In genomic region chr7:36871355-36871738, GRCh38 we compare ENCODE assay signal across 18 cellular contexts.
DNase-seq lines count a peak whose midpoint lies in the region; ATAC-seq and TF ChIP-seq lines count a peak whose summit lies in the region.
"Had no signal": no experiment of that assay in that cellular context is flagged by ENCODE, and none has a peak within 500 bp of the region (broad histone marks: within the 10 kb centered on the region; RNA-seq: fewer than 3 reads in every experiment).

No MANE protein-coding gene starts in this region.

- peaks cover 22% of the 10 kb centered on the region for H3K4me1 Mint-ChIP-seq in activated CD8-positive, alpha-beta T cell treated with anti-CD3 and anti-CD28 coated beads for 36 hours (ENCODE audit: low read depth)
- peaks cover 9% of the 10 kb centered on the region for H3K4me1 Mint-ChIP-seq in activated CD8-positive, alpha-beta T cell treated with anti-CD3 and anti-CD28 coated beads, Interleukin-2, amount 10 ng/mL, durations not matched to agents 7 days and 5 days (ENCODE audit: low read depth)
- peaks cover 14% of the 10 kb centered on the region for H3K4me1 Mint-ChIP-seq in stimulated activated naive CD8-positive, alpha-beta T cell treated with anti-CD3 and anti-CD28 coated beads, Interleukin-15, Interleukin-2, amounts not matched to agents 100 ng/mL and 50 ng/mL, for 24 hours (ENCODE audit: low read depth)
- H3K4me1 Mint-ChIP-seq in mesothelial cell of epicardium (peaks cover 18% of the 10 kb centered on the region), endothelial cell (ENCODE audit: unreplicated experiment) (peaks cover 35% of the 10 kb centered on the region)

- H3K9me3 Mint-ChIP-seq in activated CD8-positive, alpha-beta T cell treated with anti-CD3 and anti-CD28 coated beads for 36 hours = no peaks in the 10 kb centered on the region
- H3K9me3 Mint-ChIP-seq in activated CD8-positive, alpha-beta T cell treated with anti-CD3 and anti-CD28 coated beads, Interleukin-2, amount 10 ng/mL, durations not matched to agents 7 days and 5 days (ENCODE audit: insufficient read depth) = no peaks in the 10 kb centered on the region
- no peaks in the 10 kb centered on the region for H3K9me3 Mint-ChIP-seq in stimulated activated naive CD8-positive, alpha-beta T cell treated with anti-CD3 and anti-CD28 coated beads, Interleukin-15, Interleukin-2, amounts not matched to agents 100 ng/mL and 50 ng/mL, for 24 hours
- H3K9me3 Mint-ChIP-seq in mesothelial cell of epicardium (no peaks in the 10 kb centered on the region), endothelial cell (ENCODE audit: unreplicated experiment) (no peaks in the 10 kb centered on the region)

- no peak for DNase-seq in activated CD8-positive, alpha-beta T cell treated with anti-CD3 and anti-CD28 coated beads for 36 hours
- DNase-seq in activated CD8-positive, alpha-beta T cell treated with anti-CD3 and anti-CD28 coated beads, Interleukin-2, amount 10 ng/mL, durations not matched to agents 7 days and 5 days = no peak
- DNase-seq in stimulated activated naive CD8-positive, alpha-beta T cell treated with anti-CD3 and anti-CD28 coated beads, Interleukin-15, Interleukin-2, amounts not matched to agents 100 U/mL and 50 U/mL, for 24 hours = no peak
- DNase-seq in mesothelial cell of epicardium (ENCODE audit: low spot score in 2 of 2, unreplicated experiment in 2 of 2) = no peak
- no peak for DNase-seq in breast epithelium (ENCODE audit: low spot score in 2 of 2)
- no peak for DNase-seq in endothelial cell (ENCODE audit: low spot score)
- DNase-seq: DMS79, GOT3, MG63, NCI-H1048, NCI-H1436, NCI-H345, NCI-H524 treated with DMSO at 0.1 percent for 48 hours, RPMI8226 had no signal

- intact Hi-C loops in activated CD8-positive, alpha-beta T cell treated with anti-CD3 and anti-CD28 coated beads for 36 hours (cut with micrococcal nuclease) = no loop called here
- intact Hi-C loops in breast epithelium (cut with DNase I; ENCODE audit: low total_unique reads) = no loop called here

- H3K36me3 ChIP-seq in breast epithelium = no peaks in the 10 kb centered on the region
- H3K36me3 ChIP-seq: MG63 had no signal

- no peak overlapping the region for H3K27ac ChIP-seq in breast epithelium
- H3K27ac ChIP-seq: BLaER1 had no signal

- CTCF ChIA-PET in activated CD8-positive, alpha-beta T cell treated with anti-CD3 and anti-CD28 coated beads for 36 hours (lab: Charles Lee) = interaction anchor here (0.7 kb wide), 1 partner anchor 21 kb away, joined by 3 read pairs; no protein-coding TSS in a partner anchor
- CTCF ChIA-PET in activated CD8-positive, alpha-beta T cell treated with anti-CD3 and anti-CD28 coated beads, Interleukin-2, amount 10 ng/mL, durations not matched to agents 7 days and 5 days (lab: Charles Lee) = no interaction called here

- no peak for TF ChIP-seq CTCF in activated CD8-positive, alpha-beta T cell treated with anti-CD3 and anti-CD28 coated beads for 36 hours (IDR thresholded peaks at IDR 0.05)
- no peak for TF ChIP-seq CTCF in mesothelial cell of epicardium (IDR thresholded peaks at IDR 0.05; ENCODE audit: unreplicated experiment)
- no peak for TF ChIP-seq CTCF in breast epithelium (IDR thresholded peaks at IDR 0.05)
- no peak for TF ChIP-seq CTCF in endothelial cell (IDR thresholded peaks at IDR 0.05; ENCODE audit: unreplicated experiment)

- TF ChIP-seq POLR2A in breast epithelium (IDR thresholded peaks at IDR 0.05) = no peak

- no peaks in the 10 kb centered on the region for H3K27me3 Mint-ChIP-seq in activated CD8-positive, alpha-beta T cell treated with anti-CD3 and anti-CD28 coated beads for 36 hours
- H3K27me3 Mint-ChIP-seq in activated CD8-positive, alpha-beta T cell treated with anti-CD3 and anti-CD28 coated beads, Interleukin-2, amount 10 ng/mL, durations not matched to agents 7 days and 5 days (ENCODE audit: low read depth) = no peaks in the 10 kb centered on the region
- H3K27me3 Mint-ChIP-seq in stimulated activated naive CD8-positive, alpha-beta T cell treated with anti-CD3 and anti-CD28 coated beads, Interleukin-15, Interleukin-2, amounts not matched to agents 100 ng/mL and 50 ng/mL, for 24 hours = no peaks in the 10 kb centered on the region
- H3K27me3 Mint-ChIP-seq in mesothelial cell of epicardium (ENCODE audit: low read depth) (no peaks in the 10 kb centered on the region), endothelial cell (ENCODE audit: unreplicated experiment) (peaks cover 4% of the 10 kb centered on the region)
- H3K27me3 Mint-ChIP-seq: CD4-positive, alpha-beta memory T cell; IgD-negative memory B cell had no signal

- no peaks in the 10 kb centered on the region for H3K4me1 ChIP-seq in breast epithelium
- H3K4me1 ChIP-seq: BLaER1 had no signal

- H3K4me3 ChIP-seq in breast epithelium = no peak overlapping the region
- H3K4me3 ChIP-seq: BLaER1, MG63 had no signal

- no peaks in the 10 kb centered on the region for H3K9me3 ChIP-seq in breast epithelium
- H3K9me3 ChIP-seq: BLaER1, MG63 had no signal

- peaks cover 56% of the 10 kb centered on the region for H3K36me3 Mint-ChIP-seq in activated CD8-positive, alpha-beta T cell treated with anti-CD3 and anti-CD28 coated beads for 36 hours (ENCODE audit: low read depth)
- peaks cover 58% of the 10 kb centered on the region for H3K36me3 Mint-ChIP-seq in activated CD8-positive, alpha-beta T cell treated with anti-CD3 and anti-CD28 coated beads, Interleukin-2, amount 10 ng/mL, durations not matched to agents 7 days and 5 days (ENCODE audit: low read depth)
- H3K36me3 Mint-ChIP-seq in stimulated activated naive CD8-positive, alpha-beta T cell treated with anti-CD3 and anti-CD28 coated beads, Interleukin-15, Interleukin-2, amounts not matched to agents 100 ng/mL and 50 ng/mL, for 24 hours (ENCODE audit: low read depth) = peaks cover 82% of the 10 kb centered on the region
- no peaks in the 10 kb centered on the region for H3K36me3 Mint-ChIP-seq in mesothelial cell of epicardium
- H3K36me3 Mint-ChIP-seq in endothelial cell (ENCODE audit: low read depth, unreplicated experiment) = peaks cover 46% of the 10 kb centered on the region

- H3K27me3 ChIP-seq in breast epithelium = no peaks in the 10 kb centered on the region
- H3K27me3 ChIP-seq: BLaER1, MG63 had no signal

- POLR2A ChIA-PET in activated CD8-positive, alpha-beta T cell treated with anti-CD3 and anti-CD28 coated beads for 36 hours (lab: Charles Lee) = no interaction called here
- POLR2A ChIA-PET in activated CD8-positive, alpha-beta T cell treated with anti-CD3 and anti-CD28 coated beads, Interleukin-2, amount 10 ng/mL, durations not matched to agents 7 days and 5 days (lab: Charles Lee) = no interaction called here

- peak overlapping the region; percentile 25 for H3K27ac Mint-ChIP-seq in activated CD8-positive, alpha-beta T cell treated with anti-CD3 and anti-CD28 coated beads for 36 hours
- H3K27ac Mint-ChIP-seq in activated CD8-positive, alpha-beta T cell treated with anti-CD3 and anti-CD28 coated beads, Interleukin-2, amount 10 ng/mL, durations not matched to agents 7 days and 5 days = no peak overlapping the region
- H3K27ac Mint-ChIP-seq in stimulated activated naive CD8-positive, alpha-beta T cell treated with anti-CD3 and anti-CD28 coated beads, Interleukin-15, Interleukin-2, amounts not matched to agents 100 ng/mL and 50 ng/mL, for 24 hours = peak overlapping the region; percentile 26
- H3K27ac Mint-ChIP-seq in mesothelial cell of epicardium (peak overlapping the region; percentile 13), endothelial cell (ENCODE audit: unreplicated experiment) (no peak overlapping the region)

- ATAC-seq in activated CD8-positive, alpha-beta T cell treated with anti-CD3 and anti-CD28 coated beads for 36 hours = peak; percentile 52
- ATAC-seq in activated CD8-positive, alpha-beta T cell treated with anti-CD3 and anti-CD28 coated beads, Interleukin-2, amount 10 ng/mL, durations not matched to agents 7 days and 5 days = no peak
- no peak for ATAC-seq in stimulated activated naive CD8-positive, alpha-beta T cell treated with anti-CD3 and anti-CD28 coated beads, Interleukin-15, Interleukin-2, amounts not matched to agents 100 U/mL and 50 U/mL, for 24 hours

- H3K4me3 Mint-ChIP-seq in activated CD8-positive, alpha-beta T cell treated with anti-CD3 and anti-CD28 coated beads for 36 hours = no peak overlapping the region
- no peak overlapping the region for H3K4me3 Mint-ChIP-seq in activated CD8-positive, alpha-beta T cell treated with anti-CD3 and anti-CD28 coated beads, Interleukin-2, amount 10 ng/mL, durations not matched to agents 7 days and 5 days
- no peak overlapping the region for H3K4me3 Mint-ChIP-seq in stimulated activated naive CD8-positive, alpha-beta T cell treated with anti-CD3 and anti-CD28 coated beads, Interleukin-15, Interleukin-2, amounts not matched to agents 100 ng/mL and 50 ng/mL, for 24 hours
- H3K4me3 Mint-ChIP-seq in mesothelial cell of epicardium (no peak overlapping the region), endothelial cell (ENCODE audit: unreplicated experiment) (no peak overlapping the region)
- H3K4me3 Mint-ChIP-seq: CD4-positive, alpha-beta memory T cell had no signal

Comparison
In these comparisons a context has a peak if more than half of its experiments do, and no peak if none do; other contexts are left out.
1. H3K27ac Mint-ChIP-seq: peak in activated CD8-positive, alpha-beta T cell treated with anti-CD3 and anti-CD28 coated beads for 36 hours (single experiment), stimulated activated naive CD8-positive, alpha-beta T cell treated with anti-CD3 and anti-CD28 coated beads, Interleukin-15, Interleukin-2, amounts not matched to agents 100 ng/mL and 50 ng/mL, for 24 hours (single experiment) and mesothelial cell of epicardium (single experiment); none in activated CD8-positive, alpha-beta T cell treated with anti-CD3 and anti-CD28 coated beads, Interleukin-2, amount 10 ng/mL, durations not matched to agents 7 days and 5 days (single experiment) and endothelial cell (single experiment).